Comparison of ENCODE assay signal across 1 cellular context in genomic region chr6:100065348-100065747, GRCh38.
TF ChIP-seq lines count a peak whose summit lies in the region.

No MANE protein-coding gene starts in this region.

TF ChIP-seq in K562, 482 proteins besides CTCF, POLR2A, EP300 and RAD21 (continued from another document):
- TF ChIP-seq, protein P1, sequence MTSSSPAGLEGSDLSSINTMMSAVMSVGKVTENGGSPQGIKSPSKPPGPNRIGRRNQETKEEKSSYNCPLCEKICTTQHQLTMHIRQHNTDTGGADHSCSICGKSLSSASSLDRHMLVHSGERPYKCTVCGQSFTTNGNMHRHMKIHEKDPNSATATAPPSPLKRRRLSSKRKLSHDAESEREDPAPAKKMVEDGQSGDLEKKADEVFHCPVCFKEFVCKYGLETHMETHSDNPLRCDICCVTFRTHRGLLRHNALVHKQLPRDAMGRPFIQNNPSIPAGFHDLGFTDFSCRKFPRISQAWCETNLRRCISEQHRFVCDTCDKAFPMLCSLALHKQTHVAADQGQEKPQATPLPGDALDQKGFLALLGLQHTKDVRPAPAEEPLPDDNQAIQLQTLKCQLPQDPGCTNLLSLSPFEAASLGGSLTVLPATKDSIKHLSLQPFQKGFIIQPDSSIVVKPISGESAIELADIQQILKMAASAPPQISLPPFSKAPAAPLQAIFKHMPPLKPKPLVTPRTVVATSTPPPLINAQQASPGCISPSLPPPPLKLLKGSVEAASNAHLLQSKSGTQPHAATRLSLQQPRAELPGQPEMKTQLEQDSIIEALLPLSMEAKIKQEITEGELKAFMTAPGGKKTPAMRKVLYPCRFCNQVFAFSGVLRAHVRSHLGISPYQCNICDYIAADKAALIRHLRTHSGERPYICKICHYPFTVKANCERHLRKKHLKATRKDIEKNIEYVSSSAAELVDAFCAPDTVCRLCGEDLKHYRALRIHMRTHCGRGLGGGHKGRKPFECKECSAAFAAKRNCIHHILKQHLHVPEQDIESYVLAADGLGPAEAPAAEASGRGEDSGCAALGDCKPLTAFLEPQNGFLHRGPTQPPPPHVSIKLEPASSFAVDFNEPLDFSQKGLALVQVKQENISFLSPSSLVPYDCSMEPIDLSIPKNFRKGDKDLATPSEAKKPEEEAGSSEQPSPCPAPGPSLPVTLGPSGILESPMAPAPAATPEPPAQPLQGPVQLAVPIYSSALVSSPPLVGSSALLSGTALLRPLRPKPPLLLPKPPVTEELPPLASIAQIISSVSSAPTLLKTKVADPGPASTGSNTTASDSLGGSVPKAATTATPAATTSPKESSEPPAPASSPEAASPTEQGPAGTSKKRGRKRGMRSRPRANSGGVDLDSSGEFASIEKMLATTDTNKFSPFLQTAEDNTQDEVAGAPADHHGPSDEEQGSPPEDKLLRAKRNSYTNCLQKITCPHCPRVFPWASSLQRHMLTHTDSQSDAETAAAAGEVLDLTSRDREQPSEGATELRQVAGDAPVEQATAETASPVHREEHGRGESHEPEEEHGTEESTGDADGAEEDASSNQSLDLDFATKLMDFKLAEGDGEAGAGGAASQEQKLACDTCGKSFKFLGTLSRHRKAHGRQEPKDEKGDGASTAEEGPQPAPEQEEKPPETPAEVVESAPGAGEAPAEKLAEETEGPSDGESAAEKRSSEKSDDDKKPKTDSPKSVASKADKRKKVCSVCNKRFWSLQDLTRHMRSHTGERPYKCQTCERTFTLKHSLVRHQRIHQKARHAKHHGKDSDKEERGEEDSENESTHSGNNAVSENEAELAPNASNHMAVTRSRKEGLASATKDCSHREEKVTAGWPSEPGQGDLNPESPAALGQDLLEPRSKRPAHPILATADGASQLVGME (CRISPR knock-in tag; IDR thresholded peaks at IDR 0.05) = no peak
- TF ChIP-seq TRIM24 (IDR thresholded peaks at IDR 0.05) (no peak), BDP1 (IDR thresholded peaks at IDR 0.05; ENCODE audit: insufficient read depth, insufficient read length) (no peak), DDX20 (tag; IDR thresholded peaks at IDR 0.05; ENCODE audit: low read depth) (no peak), DNMT1 (IDR thresholded peaks at IDR 0.05) (no peak), TEAD4 (IDR thresholded peaks at IDR 0.05; ENCODE audit: low read length) (peak; percentile 63), TEAD4 (CRISPR knock-in tag; IDR thresholded peaks at IDR 0.05; ENCODE audit: borderline replicate concordance) (no peak), ZBTB33 (CRISPR knock-in tag; IDR thresholded peaks at IDR 0.05) (no peak), ZNF324 (CRISPR knock-in tag; IDR thresholded peaks at IDR 0.05) (no peak), SMARCA4 (IDR thresholded peaks at IDR 0.05) (no peak), ZNF79 (CRISPR knock-in tag; IDR thresholded peaks at IDR 0.05; ENCODE audit: low read depth) (no peak), TAL1 (IDR thresholded peaks at IDR 0.05) (peak; percentile 63), ZFP91 (CRISPR knock-in tag; IDR thresholded peaks at IDR 0.05) (no peak), ZBTB43 (CRISPR knock-in tag; IDR thresholded peaks at IDR 0.05) (no peak), BRCA1 (IDR thresholded peaks at IDR 0.05) (no peak), BRCA1 (CRISPR knock-in tag; IDR thresholded peaks at IDR 0.05) (no peak), ZNF696 (CRISPR knock-in tag; conservative IDR thresholded peaks at IDR 0.05) (no peak), NFRKB (IDR thresholded peaks at IDR 0.05; ENCODE audit: low read depth) (no peak), ARID1B (IDR thresholded peaks at IDR 0.05) (peak; percentile 60), NCOR1 (IDR thresholded peaks at IDR 0.05) (no peak)
- TF ChIP-seq, protein P2, sequence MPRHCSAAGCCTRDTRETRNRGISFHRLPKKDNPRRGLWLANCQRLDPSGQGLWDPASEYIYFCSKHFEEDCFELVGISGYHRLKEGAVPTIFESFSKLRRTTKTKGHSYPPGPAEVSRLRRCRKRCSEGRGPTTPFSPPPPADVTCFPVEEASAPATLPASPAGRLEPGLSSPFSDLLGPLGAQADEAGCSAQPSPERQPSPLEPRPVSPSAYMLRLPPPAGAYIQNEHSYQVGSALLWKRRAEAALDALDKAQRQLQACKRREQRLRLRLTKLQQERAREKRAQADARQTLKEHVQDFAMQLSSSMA (CRISPR knock-in tag; IDR thresholded peaks at IDR 0.05) = no peak
- TF ChIP-seq, protein P3, sequence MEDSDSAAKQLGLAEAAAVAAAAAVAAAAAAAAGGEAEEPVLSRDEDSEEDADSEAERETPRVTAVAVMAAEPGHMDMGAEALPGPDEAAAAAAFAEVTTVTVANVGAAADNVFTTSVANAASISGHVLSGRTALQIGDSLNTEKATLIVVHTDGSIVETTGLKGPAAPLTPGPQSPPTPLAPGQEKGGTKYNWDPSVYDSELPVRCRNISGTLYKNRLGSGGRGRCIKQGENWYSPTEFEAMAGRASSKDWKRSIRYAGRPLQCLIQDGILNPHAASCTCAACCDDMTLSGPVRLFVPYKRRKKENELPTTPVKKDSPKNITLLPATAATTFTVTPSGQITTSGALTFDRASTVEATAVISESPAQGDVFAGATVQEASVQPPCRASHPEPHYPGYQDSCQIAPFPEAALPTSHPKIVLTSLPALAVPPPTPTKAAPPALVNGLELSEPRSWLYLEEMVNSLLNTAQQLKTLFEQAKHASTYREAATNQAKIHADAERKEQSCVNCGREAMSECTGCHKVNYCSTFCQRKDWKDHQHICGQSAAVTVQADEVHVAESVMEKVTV (CRISPR knock-in tag; IDR thresholded peaks at IDR 0.05) = no peak
- TF ChIP-seq, protein P4, sequence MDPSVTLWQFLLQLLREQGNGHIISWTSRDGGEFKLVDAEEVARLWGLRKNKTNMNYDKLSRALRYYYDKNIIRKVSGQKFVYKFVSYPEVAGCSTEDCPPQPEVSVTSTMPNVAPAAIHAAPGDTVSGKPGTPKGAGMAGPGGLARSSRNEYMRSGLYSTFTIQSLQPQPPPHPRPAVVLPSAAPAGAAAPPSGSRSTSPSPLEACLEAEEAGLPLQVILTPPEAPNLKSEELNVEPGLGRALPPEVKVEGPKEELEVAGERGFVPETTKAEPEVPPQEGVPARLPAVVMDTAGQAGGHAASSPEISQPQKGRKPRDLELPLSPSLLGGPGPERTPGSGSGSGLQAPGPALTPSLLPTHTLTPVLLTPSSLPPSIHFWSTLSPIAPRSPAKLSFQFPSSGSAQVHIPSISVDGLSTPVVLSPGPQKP (CRISPR knock-in tag; IDR thresholded peaks at IDR 0.05) = no peak
TF ChIP-seq in K562: peak in this region for 6.
